Comparison of ENCODE assay signal across 1 cellular context in genomic region chr7:40095695-40096327, GRCh38.
TF ChIP-seq lines count a peak whose summit lies in the region.

No MANE protein-coding gene starts in this region.

TF ChIP-seq in liver, 16 proteins besides CTCF, POLR2A, EP300 and RAD21 (continued from another document):
- no peak for TF ChIP-seq MAX (IDR thresholded peaks at IDR 0.05)
TF ChIP-seq in liver: peak in this region for 4.
